17 cellular contexts compared by ENCODE assay signal in genomic region chr1:69940816-69941215, GRCh38.
"Had no signal": no experiment of that assay in that cellular context is flagged by ENCODE, and none has a peak within 500 bp of the region (broad histone marks: within the 10 kb centered on the region; RNA-seq: fewer than 3 reads in every experiment).

No MANE protein-coding gene starts in this region.

- H3K36me3 ChIP-seq: gastrocnemius medialis, heart right ventricle, left lung, lower lobe of right lung, neural progenitor cell, pancreas had no signal

- H3K4me2 ChIP-seq: neural progenitor cell had no signal

- H3K4me3 ChIP-seq: gastrocnemius medialis, heart right ventricle, left lung, lower lobe of right lung, neural progenitor cell, pancreas had no signal

- H3K4me1 ChIP-seq: gastrocnemius medialis, heart right ventricle, left lung, lower lobe of right lung, neural progenitor cell, pancreas had no signal

- H3K27me3 ChIP-seq: dorsolateral prefrontal cortex, gastrocnemius medialis, heart right ventricle, left lung, neural progenitor cell, pancreas had no signal

- DNase-seq: cortex of kidney; dorsolateral prefrontal cortex; effector CD8-positive, alpha-beta T cell; gastrocnemius medialis; heart right ventricle; islet precursor cell; left lung; lower lobe of right lung; midbrain; nucleus accumbens; pancreas; right cardiac atrium; small intestine; stimulated activated CD4-positive, alpha-beta T cell treated with anti-CD3 and anti-CD28 coated beads, Interleukin-12 subunit alpha, Interleukin-12 subunit beta, amount 100 ng/mL, for 4 hours; stimulated activated naive CD4-positive, alpha-beta T cell treated with Interleukin-2 at 50 U/mL for 16 hours; trophoblast cell had no signal

- H2AFZ ChIP-seq: neural progenitor cell had no signal

- H3K27ac ChIP-seq: dorsolateral prefrontal cortex, gastrocnemius medialis, heart right ventricle, left lung, lower lobe of right lung, neural progenitor cell, pancreas had no signal

- FAIRE-seq: pancreas had no signal

- H3K9ac ChIP-seq: neural progenitor cell had no signal

- H3K9me3 ChIP-seq: gastrocnemius medialis, lower lobe of right lung, pancreas had no signal
